Comparison of ENCODE assay signal across 17 cellular contexts in the genomic region with DNA sequence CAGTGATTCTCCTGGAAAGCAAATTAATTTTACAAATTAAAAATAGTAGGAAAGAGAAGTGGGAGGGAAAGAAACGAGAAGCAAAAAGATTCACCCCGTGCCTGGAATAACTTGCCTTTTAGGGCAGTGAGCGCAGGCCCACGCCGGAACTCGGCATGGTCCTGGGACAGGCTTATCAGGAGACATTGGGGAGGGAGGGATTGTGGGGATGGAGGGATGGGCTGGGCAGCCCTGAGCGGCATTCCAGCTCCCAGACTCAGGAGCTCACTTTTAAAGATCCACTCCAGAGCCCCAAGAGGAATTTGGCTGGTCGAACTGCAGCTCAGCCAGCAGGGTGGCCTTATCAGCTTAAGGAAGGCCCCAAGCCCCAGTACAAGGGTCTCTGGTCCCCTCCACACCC.
DNase-seq lines count a peak whose midpoint lies in the region; ATAC-seq and TF ChIP-seq lines count a peak whose summit lies in the region.
"Had no signal": no experiment of that assay in that cellular context is flagged by ENCODE, and none has a peak within 500 bp of the region (broad histone marks: within the 10 kb centered on the region; RNA-seq: fewer than 3 reads in every experiment).

No MANE protein-coding gene starts in this region.

- H3K4me2 ChIP-seq in MM.1S (ENCODE audit: low read depth, low read length), result no peak overlapping the region

- H3K4me3 ChIP-seq in ascending aorta, result peak overlapping the region; percentile 35 to 41
- H3K4me3 ChIP-seq in heart right ventricle, result peak overlapping the region in 1 of 10 donors; percentile 14
- no peak overlapping the region for H3K4me3 ChIP-seq in muscle layer of colon (ENCODE audit: low read depth in 1 of 2, low read length in 2 of 2)
- H3K4me3 ChIP-seq in testis, result no peak overlapping the region
- H3K4me3 ChIP-seq in MM.1S (ENCODE audit: low read length), result no peak overlapping the region

- TF ChIP-seq CTCF in ascending aorta (IDR thresholded peaks at IDR 0.05) (no peak), heart right ventricle (IDR thresholded peaks at IDR 0.05) (no peak), testis (IDR thresholded peaks at IDR 0.05) (no peak), MM.1S (IDR thresholded peaks at IDR 0.05; ENCODE audit: low read length) (no peak)

- in situ Hi-C loops in G401 (cut with HindIII; ENCODE audit: low sequenced_read_pairs), result no loop called here

- intact Hi-C loops in ascending aorta (cut with DNase I) (loop anchor here (2.0 kb wide), 1 partner anchor 42 kb away; no protein-coding TSS in a partner anchor), heart right ventricle (cut with DNase I) (loop anchor here in 5 of 10 donors (2.0 to 5.0 kb wide), 5 partner anchors 56 to 158 kb away; a partner anchor contains a TSS), testis (cut with DNase I; ENCODE audit: low total_unique reads) (loop anchor here (10.0 kb wide), 1 partner anchor 114 kb away; a partner anchor contains a TSS)

- H3K27ac ChIP-seq in ascending aorta (peak overlapping the region; percentile 86), heart right ventricle (peak overlapping the region; percentile 72 to 96 (median 88)), muscle layer of colon (ENCODE audit: low read depth, low read length) (peak overlapping the region; percentile 88), testis (peak overlapping the region; percentile 76 to 82), MM.1S (ENCODE audit: low read length) (no peak overlapping the region)
- H3K27ac ChIP-seq: epithelial cell of prostate had no signal

- H3K9ac ChIP-seq in muscle layer of colon (ENCODE audit: low read length), result peak overlapping the region; percentile 31
- H3K9ac ChIP-seq in MM.1S (ENCODE audit: low read length), result no peak overlapping the region

- 13 to 34% methylated on average over 8 of the region's 8 CpGs for WGBS in heart right ventricle, 2 donors
- WGBS in testis, 2 donors, result 48 to 53% methylated on average over 7 to 8 of the region's 8 CpGs

- H4K20me1 ChIP-seq in MM.1S (ENCODE audit: insufficient read depth, low read length), result no peaks in the 10 kb centered on the region

- TF ChIP-seq POLR2A in testis (IDR thresholded peaks at IDR 0.05), result no peak

- H3K9me3 ChIP-seq in ascending aorta, result no peaks in the 10 kb centered on the region
- no peaks in the 10 kb centered on the region for H3K9me3 ChIP-seq in heart right ventricle
- no peaks in the 10 kb centered on the region for H3K9me3 ChIP-seq in muscle layer of colon (ENCODE audit: low read length)
- H3K9me3 ChIP-seq in testis, result no peaks in the 10 kb centered on the region
- no peaks in the 10 kb centered on the region for H3K9me3 ChIP-seq in MM.1S (replicated peaks; ENCODE audit: insufficient read depth, low read length)

- no peaks in the 10 kb centered on the region for H3K9me2 ChIP-seq in MM.1S (replicated peaks; ENCODE audit: insufficient read depth, low read length)

- no peak overlapping the region for H2AFZ ChIP-seq in MM.1S (ENCODE audit: low read length)

- peak in 1 of 2 donors; percentile 69 for DNase-seq in ascending aorta (ENCODE audit: low spot score in 2 of 2)
- peak; percentile 59 to 80 for DNase-seq in heart right ventricle
- DNase-seq in testis, result peak; percentile 63
- DNase-seq in MM.1S, result no peak
- DNase-seq in G401 (ENCODE audit: low spot score), result no peak
- DNase-seq in glomerular visceral epithelial cell (ENCODE audit: extremely low spot score), result no peak
- DNase-seq: activated naive CD4-positive, alpha-beta T cell treated with anti-CD3 and anti-CD28 coated beads, Interleukin-2, amount 50 U/mL, for 16 hours; activated T-cell treated with anti-CD3 and anti-CD28 coated beads, Interleukin-2, amount 50 U/mL, for 1 hour; H9; natural killer cell; NCI-H1930; NCI-H446; NK-92 treated with Interleukin-12 subunit alpha and Interleukin-12 subunit beta, amount 100 ng/mL, for 24 hours; stimulated activated naive B cell treated with anti-CD40 and anti-IgM and Interleukin-4, amounts not matched to agents 10 μg/mL and 1 μg/mL and 100 μg/mL, for 72 hours had no signal

- no peaks in the 10 kb centered on the region for H3F3A ChIP-seq in MM.1S (ENCODE audit: insufficient read depth, low read length)

- peaks cover 0 to 4% of the 10 kb centered on the region in 2 donors for H3K36me3 ChIP-seq in ascending aorta
- H3K36me3 ChIP-seq in heart right ventricle, result peaks cover 0 to 15% (median 0%) of the 10 kb centered on the region in 9 donors
- peaks cover 3% of the 10 kb centered on the region for H3K36me3 ChIP-seq in muscle layer of colon (ENCODE audit: insufficient read depth, low read length)
- no peaks in the 10 kb centered on the region for H3K36me3 ChIP-seq in testis (ENCODE audit: low read depth, missing control alignments)
- no peaks in the 10 kb centered on the region for H3K36me3 ChIP-seq in MM.1S (replicated peaks; ENCODE audit: insufficient read depth, low read length)

- H3K27me3 ChIP-seq in ascending aorta (no peaks in the 10 kb centered on the region), heart right ventricle (no peaks in the 10 kb centered on the region), muscle layer of colon (ENCODE audit: control insufficient read depth in 1 of 2, insufficient read depth in 2 of 2, low read length in 2 of 2) (no peaks in the 10 kb centered on the region), testis (no peaks in the 10 kb centered on the region), MM.1S (replicated peaks; ENCODE audit: insufficient read depth, low read length) (no peaks in the 10 kb centered on the region)

- H3K4me1 ChIP-seq in ascending aorta, result peaks cover 14 to 69% of the 10 kb centered on the region in 2 donors
- H3K4me1 ChIP-seq in heart right ventricle, result peaks cover 15 to 95% (median 54%) of the 10 kb centered on the region in 9 donors
- peaks cover 23% of the 10 kb centered on the region for H3K4me1 ChIP-seq in muscle layer of colon (ENCODE audit: insufficient read depth, low read length)
- peaks cover 33% of the 10 kb centered on the region for H3K4me1 ChIP-seq in testis
- H3K4me1 ChIP-seq in MM.1S (ENCODE audit: low read length), result no peaks in the 10 kb centered on the region

- H3K79me2 ChIP-seq in MM.1S (ENCODE audit: low read length), result no peaks in the 10 kb centered on the region

- peak; percentile 68 to 86 (median 81) for ATAC-seq in heart right ventricle
- no peak for ATAC-seq in GM19351 (IDR thresholded peaks at IDR 0.05; ENCODE audit: unreplicated experiment)
- ATAC-seq: natural killer cell; stimulated activated naive B cell treated with anti-CD40 and anti-IgM and Interleukin-4, amounts not matched to agents 10 μg/mL and 1 μg/mL and 100 μg/mL, for 72 hours had no signal

Comparison
In these comparisons a context has a peak if more than half of its experiments do, and no peak if none do; other contexts are left out.
1. DNase-seq: peak in heart right ventricle (2 of 2) and testis (single experiment); none in MM.1S (single experiment), G401 (single experiment) and glomerular visceral epithelial cell (single experiment).
2. H3K4me3 ChIP-seq: peak in ascending aorta (2 of 2); none in muscle layer of colon (0 of 2), testis (0 of 2) and MM.1S (single experiment).